ENCODE assay signal across 12 cellular contexts in genomic region chr1:112507336-112507735, GRCh38. TPM values are rescaled to one million over a fixed set of nuclear protein-coding genes. Genes with fewer than 3 reads are reported as not detected.
DNase-seq lines count a peak whose midpoint lies in the region; ATAC-seq and TF ChIP-seq lines count a peak whose summit lies in the region.
"Had no signal": no experiment of that assay in that cellular context is flagged by ENCODE, and none has a peak within 500 bp of the region (broad histone marks: within the 10 kb centered on the region; RNA-seq: fewer than 3 reads in every experiment).

No MANE protein-coding gene starts in this region.

- H3K27ac Mint-ChIP-seq in T-cell, result no peak overlapping the region
- no peak overlapping the region for H3K27ac Mint-ChIP-seq in glutamatergic neuron (ENCODE audit: unreplicated experiment)

- CTCF ChIA-PET in T-cell (lab: Charles Lee), result no interaction called here

- H3K36me3 ChIP-seq in skeletal muscle satellite cell (ENCODE audit: insufficient read depth, low read length), result no peaks in the 10 kb centered on the region
- H3K36me3 ChIP-seq: neutrophil, spleen had no signal

- no peak for TF ChIP-seq CTCF in glutamatergic neuron (IDR thresholded peaks at IDR 0.05; ENCODE audit: partially characterized antibody, unreplicated experiment)

- H3K4me3 ChIP-seq in skeletal muscle satellite cell (ENCODE audit: low read length), result no peak overlapping the region

- in situ Hi-C loops in KBM-7 (cut with MboI; ENCODE audit: low pct_unique_long_range_greater_than_20kb, low sequenced_read_pairs), result no loop called here

- ATAC-seq in activated T-cell treated with anti-CD3 and anti-CD28 coated beads, Interleukin-2, amount 50 U/mL, for 4 hours, result no peak
- ATAC-seq in T-cell (replicated peaks in 1 of 4), result no peak

- peaks cover 36% of the 10 kb centered on the region for H3K27me3 Mint-ChIP-seq in activated T-cell treated with anti-CD3 and anti-CD28 coated beads, Interleukin-2, amount 50 U/mL, for 4 hours (ENCODE audit: low read depth)
- peaks cover 31 to 33% of the 10 kb centered on the region in 2 donors for H3K27me3 Mint-ChIP-seq in T-cell
- peaks cover 33% of the 10 kb centered on the region for H3K27me3 Mint-ChIP-seq in glutamatergic neuron (ENCODE audit: unreplicated experiment)

- H3K27me3 ChIP-seq in skeletal muscle satellite cell (ENCODE audit: control insufficient read depth, insufficient read depth, low read length), result peaks cover 44% of the 10 kb centered on the region

- H3K4me3 Mint-ChIP-seq in activated T-cell treated with anti-CD3 and anti-CD28 coated beads, Interleukin-2, amount 50 U/mL, for 4 hours, result peak overlapping the region; percentile 77
- H3K4me3 Mint-ChIP-seq in T-cell, result peak overlapping the region; percentile 76 to 81 (median 80)
- peak overlapping the region; percentile 78 for H3K4me3 Mint-ChIP-seq in glutamatergic neuron (ENCODE audit: unreplicated experiment)

- POLR2A ChIA-PET in T-cell (lab: Charles Lee), result no interaction called here

- no peak for DNase-seq in activated T-cell treated with anti-CD3 and anti-CD28 coated beads, Interleukin-2, amount 50 U/mL, for 4 hours
- DNase-seq in activated T-cell treated with anti-CD3 and anti-CD28 coated beads for 4 hours, result no peak
- DNase-seq in T-cell, result no peak
- no peak for DNase-seq in glutamatergic neuron
- no peak for DNase-seq in NCI-H526 treated with DMSO at 0.1 percent for 48 hours (lab: John Stamatoyannopoulos, UW)
- no peak for DNase-seq in LoVo (ENCODE audit: low spot score)
- no peak for DNase-seq in KBM-7
- DNase-seq: activated CD4-positive, CD25-positive, alpha-beta regulatory T cell treated with anti-CD3 and anti-CD28 coated beads, Interleukin-2, amount 50 U/mL, for 72 hours; dorsolateral prefrontal cortex had no signal

- no peaks in the 10 kb centered on the region for H3K36me3 Mint-ChIP-seq in activated T-cell treated with anti-CD3 and anti-CD28 coated beads, Interleukin-2, amount 50 U/mL, for 4 hours (ENCODE audit: insufficient read depth)
- H3K36me3 Mint-ChIP-seq in T-cell (no peaks in the 10 kb centered on the region), glutamatergic neuron (ENCODE audit: unreplicated experiment) (no peaks in the 10 kb centered on the region)

- peaks cover 11% of the 10 kb centered on the region for H3K4me1 Mint-ChIP-seq in activated T-cell treated with anti-CD3 and anti-CD28 coated beads, Interleukin-2, amount 50 U/mL, for 4 hours (ENCODE audit: low read depth)
- H3K4me1 Mint-ChIP-seq in T-cell, result peaks cover 0 to 18% (median 11%) of the 10 kb centered on the region in 3 donors
- peaks cover 5% of the 10 kb centered on the region for H3K4me1 Mint-ChIP-seq in glutamatergic neuron (ENCODE audit: low read depth, unreplicated experiment)

- H3K9me3 ChIP-seq in skeletal muscle satellite cell (replicated peaks; ENCODE audit: low read length), result no peaks in the 10 kb centered on the region
- H3K9me3 ChIP-seq: neutrophil, spleen had no signal

- no peaks in the 10 kb centered on the region for H3K9me3 Mint-ChIP-seq in activated T-cell treated with anti-CD3 and anti-CD28 coated beads, Interleukin-2, amount 50 U/mL, for 4 hours
- H3K9me3 Mint-ChIP-seq in T-cell (no peaks in the 10 kb centered on the region), glutamatergic neuron (ENCODE audit: unreplicated experiment) (peaks cover 2% of the 10 kb centered on the region)

- peaks cover 22% of the 10 kb centered on the region for H3K4me1 ChIP-seq in skeletal muscle satellite cell (ENCODE audit: control insufficient read depth, insufficient read depth, low read length)

- no peak overlapping the region for H3K9ac ChIP-seq in skeletal muscle satellite cell (ENCODE audit: low read depth, low read length)

- H3K4me2 ChIP-seq in skeletal muscle satellite cell (ENCODE audit: low read length), result peak overlapping the region; percentile 84

RNA-seq across cellular contexts. Expression of gene WNT2B, which starts 1.4 kb away (rescaled TPM):
- total RNA-seq in activated T-cell treated with anti-CD3 and anti-CD28 coated beads, Interleukin-2, amount 50 U/mL, for 4 hours, result under 1 TPM in 2 of 3 donors, not detected in 1; 0.05 to 0.24 TPM
- under 1 TPM; 0.23 to 0.86 (median 0.47) TPM for total RNA-seq in T-cell
- 4.0 TPM for total RNA-seq in glutamatergic neuron (ENCODE audit: unreplicated experiment)
- 0.87 and 1.3 TPM in 2 replicates for total RNA-seq in skeletal muscle satellite cell (2012; rRNA removed)
